Comparison of ENCODE assay signal across 27 cellular contexts in genomic region chr15:27833974-27834373, GRCh38.
"Had no signal": no experiment of that assay in that cellular context is flagged by ENCODE, and none has a peak within 500 bp of the region (broad histone marks: within the 10 kb centered on the region; RNA-seq: fewer than 3 reads in every experiment).

No MANE protein-coding gene starts in this region.

- H3K27me3 ChIP-seq: ovary, right lobe of liver, sigmoid colon, stomach, thyroid gland, tibial nerve, upper lobe of left lung, vagina had no signal

- H3K79me2 ChIP-seq: parathyroid adenoma had no signal

- DNase-seq: natural killer cell; occipital lobe; ovary; posterior cingulate gyrus; right cardiac atrium; right lobe of liver; sigmoid colon; small intestine; stimulated activated CD4-positive, alpha-beta T cell treated with anti-CD3 and anti-CD28 coated beads, Interleukin-15, amount 100 ng/mL, for 24 hours; stimulated activated CD4-positive, alpha-beta T cell treated with anti-CD3 and anti-CD28 coated beads, Interleukin-2, amount 100 ng/mL, for 24 hours; stimulated activated CD4-positive, alpha-beta T cell treated with anti-CD3 and anti-CD28 coated beads, Interleukin-2, amount 100 ng/mL, for 48 hours; stimulated activated CD4-positive, alpha-beta T cell treated with anti-CD3 and anti-CD28 coated beads, Interleukin-4, amount 100 ng/mL, for 24 hours; stimulated activated naive B cell treated with anti-CD40 and anti-IgM and Interleukin-4, amounts not matched to agents 10 μg/mL and 1 μg/mL and 100 μg/mL, for 72 hours; stimulated activated naive CD4-positive, alpha-beta T cell treated with Interleukin-2 at 50 U/mL for 16 hours; stomach; thyroid gland; trophoblast cell; upper lobe of left lung had no signal

- H3K9me3 Mint-ChIP-seq: nephron; stimulated activated naive CD8-positive, alpha-beta T cell treated with anti-CD3 and anti-CD28 coated beads, Interleukin-15, Interleukin-2, amounts not matched to agents 100 ng/mL and 50 ng/mL, for 24 hours had no signal

- H3K4me3 ChIP-seq: ovary, psoas muscle, right lobe of liver, sigmoid colon, stomach, thoracic aorta, thyroid gland, tibial nerve, upper lobe of left lung, vagina had no signal

- H3K36me3 Mint-ChIP-seq: natural killer cell; stimulated activated effector memory CD8-positive, alpha-beta T cell treated with anti-CD3 and anti-CD28 coated beads, Interleukin-12 subunit alpha, Interleukin-12 subunit beta, amount 100 ng/mL, for 72 hours had no signal

- H3K27ac ChIP-seq: ovary, parathyroid adenoma, psoas muscle, right lobe of liver, sigmoid colon, stomach, thoracic aorta, thyroid gland, tibial nerve, upper lobe of left lung, vagina had no signal

- H3K4me1 Mint-ChIP-seq: natural killer cell; stimulated activated effector memory CD8-positive, alpha-beta T cell treated with anti-CD3 and anti-CD28 coated beads, Interleukin-12 subunit alpha, Interleukin-12 subunit beta, amount 100 ng/mL, for 72 hours had no signal

- ATAC-seq: natural killer cell; psoas muscle; right cardiac atrium; right lobe of liver; stimulated activated effector memory CD8-positive, alpha-beta T cell treated with anti-CD3 and anti-CD28 coated beads, Interleukin-12 subunit alpha, Interleukin-12 subunit beta, amount 100 ng/mL, for 72 hours; stimulated activated naive B cell treated with anti-CD40 and anti-IgM and Interleukin-4, amounts not matched to agents 10 μg/mL and 1 μg/mL and 100 μg/mL, for 72 hours had no signal

- H3K4me3 Mint-ChIP-seq: natural killer cell; nephron; stimulated activated effector memory CD8-positive, alpha-beta T cell treated with anti-CD3 and anti-CD28 coated beads, Interleukin-12 subunit alpha, Interleukin-12 subunit beta, amount 100 ng/mL, for 72 hours; stimulated activated naive B cell treated with anti-CD40 and anti-IgM and Interleukin-4, amounts not matched to agents 10 μg/mL and 1 μg/mL and 100 μg/mL, for 72 hours; stimulated activated naive CD8-positive, alpha-beta T cell treated with anti-CD3 and anti-CD28 coated beads, Interleukin-15, Interleukin-2, amounts not matched to agents 100 ng/mL and 50 ng/mL, for 24 hours had no signal

- H3K9ac ChIP-seq: parathyroid adenoma had no signal

- H3K9me3 ChIP-seq: ovary, psoas muscle, right lobe of liver, thoracic aorta, thyroid gland, tibial nerve, upper lobe of left lung, vagina had no signal

- H3K4me1 ChIP-seq: parathyroid adenoma, psoas muscle, right lobe of liver, sigmoid colon, stomach, thyroid gland, tibial nerve, upper lobe of left lung, vagina had no signal

- H3K36me3 ChIP-seq: ovary, right lobe of liver, sigmoid colon, stomach, thoracic aorta, thyroid gland, tibial nerve, upper lobe of left lung, vagina had no signal

- H3K27ac Mint-ChIP-seq: natural killer cell; nephron; progenitor cell of endocrine pancreas; stimulated activated effector memory CD8-positive, alpha-beta T cell treated with anti-CD3 and anti-CD28 coated beads, Interleukin-12 subunit alpha, Interleukin-12 subunit beta, amount 100 ng/mL, for 72 hours; stimulated activated naive B cell treated with anti-CD40 and anti-IgM and Interleukin-4, amounts not matched to agents 10 μg/mL and 1 μg/mL and 100 μg/mL, for 72 hours; stimulated activated naive CD8-positive, alpha-beta T cell treated with anti-CD3 and anti-CD28 coated beads, Interleukin-15, Interleukin-2, amounts not matched to agents 100 ng/mL and 50 ng/mL, for 24 hours had no signal

- H2AFZ ChIP-seq: parathyroid adenoma had no signal
